In the genomic region with DNA sequence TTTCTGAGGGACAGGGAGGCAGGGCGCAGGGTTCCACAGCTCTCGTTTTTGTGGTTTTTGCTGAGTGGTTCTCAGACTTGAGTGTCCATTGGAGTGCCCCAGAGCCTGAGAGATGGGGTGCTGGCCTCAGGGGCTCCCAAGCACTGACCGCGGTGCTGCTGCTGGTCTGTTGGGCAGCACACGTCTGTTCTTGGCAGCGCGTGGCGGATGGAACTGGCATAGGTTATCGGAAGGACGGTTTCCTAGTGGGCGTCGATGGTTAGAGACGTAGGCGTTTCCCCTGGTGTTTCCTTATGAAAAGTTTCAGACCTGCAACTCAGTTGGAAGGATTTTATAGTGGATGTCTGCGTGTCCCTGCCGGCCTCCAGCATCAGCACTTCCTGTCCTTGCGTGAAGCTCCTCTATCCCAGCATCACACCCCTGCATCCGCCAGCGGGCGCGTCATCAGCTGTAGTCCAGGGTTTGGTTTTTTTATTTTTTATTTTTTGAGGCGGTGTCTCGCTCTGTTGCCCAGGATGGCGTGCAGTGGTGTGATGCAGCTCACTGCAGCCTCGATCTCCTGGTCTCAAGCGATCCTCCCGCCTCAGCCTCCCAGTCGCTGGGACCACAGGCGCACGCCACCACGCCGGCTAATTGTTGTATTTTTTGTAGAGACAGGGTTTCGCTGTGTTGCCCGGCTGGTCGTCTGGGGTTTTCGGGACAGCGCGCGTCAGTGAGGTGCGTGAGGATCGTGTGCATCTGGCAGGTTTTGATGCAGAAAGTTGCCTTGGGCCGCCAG, we compare ENCODE assay signal across 2 cellular contexts.
TF ChIP-seq lines count a peak whose summit lies in the region.

No MANE protein-coding gene starts in this region.

TF ChIP-seq in HepG2, 621 proteins besides CTCF, POLR2A, EP300 and RAD21:
- TF ChIP-seq RBFOX2 (IDR thresholded peaks at IDR 0.05; ENCODE audit: low read depth, low read length) = 0 out of 2 replicates have a peak, but pooled peaks have one; percentile 38
- TF ChIP-seq ZNF33B (CRISPR knock-in tag; IDR thresholded peaks at IDR 0.05) = no peak

TF ChIP-seq in H1, 55 proteins besides CTCF, POLR2A, EP300 and RAD21:
- TF ChIP-seq, protein P1, sequence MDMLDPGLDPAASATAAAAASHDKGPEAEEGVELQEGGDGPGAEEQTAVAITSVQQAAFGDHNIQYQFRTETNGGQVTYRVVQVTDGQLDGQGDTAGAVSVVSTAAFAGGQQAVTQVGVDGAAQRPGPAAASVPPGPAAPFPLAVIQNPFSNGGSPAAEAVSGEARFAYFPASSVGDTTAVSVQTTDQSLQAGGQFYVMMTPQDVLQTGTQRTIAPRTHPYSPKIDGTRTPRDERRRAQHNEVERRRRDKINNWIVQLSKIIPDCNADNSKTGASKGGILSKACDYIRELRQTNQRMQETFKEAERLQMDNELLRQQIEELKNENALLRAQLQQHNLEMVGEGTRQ (IDR thresholded peaks at IDR 0.05; ENCODE audit: low read length) = no peak
- TF ChIP-seq RNF2 (IDR thresholded peaks at IDR 0.05; ENCODE audit: borderline replicate concordance, low read depth, low read length, missing control alignments, poor library complexity, severe bottlenecking) = no peak
- no peak for TF ChIP-seq CEBPB (IDR thresholded peaks at IDR 0.05; ENCODE audit: low read depth, low read length)
- TF ChIP-seq, protein P2, sequence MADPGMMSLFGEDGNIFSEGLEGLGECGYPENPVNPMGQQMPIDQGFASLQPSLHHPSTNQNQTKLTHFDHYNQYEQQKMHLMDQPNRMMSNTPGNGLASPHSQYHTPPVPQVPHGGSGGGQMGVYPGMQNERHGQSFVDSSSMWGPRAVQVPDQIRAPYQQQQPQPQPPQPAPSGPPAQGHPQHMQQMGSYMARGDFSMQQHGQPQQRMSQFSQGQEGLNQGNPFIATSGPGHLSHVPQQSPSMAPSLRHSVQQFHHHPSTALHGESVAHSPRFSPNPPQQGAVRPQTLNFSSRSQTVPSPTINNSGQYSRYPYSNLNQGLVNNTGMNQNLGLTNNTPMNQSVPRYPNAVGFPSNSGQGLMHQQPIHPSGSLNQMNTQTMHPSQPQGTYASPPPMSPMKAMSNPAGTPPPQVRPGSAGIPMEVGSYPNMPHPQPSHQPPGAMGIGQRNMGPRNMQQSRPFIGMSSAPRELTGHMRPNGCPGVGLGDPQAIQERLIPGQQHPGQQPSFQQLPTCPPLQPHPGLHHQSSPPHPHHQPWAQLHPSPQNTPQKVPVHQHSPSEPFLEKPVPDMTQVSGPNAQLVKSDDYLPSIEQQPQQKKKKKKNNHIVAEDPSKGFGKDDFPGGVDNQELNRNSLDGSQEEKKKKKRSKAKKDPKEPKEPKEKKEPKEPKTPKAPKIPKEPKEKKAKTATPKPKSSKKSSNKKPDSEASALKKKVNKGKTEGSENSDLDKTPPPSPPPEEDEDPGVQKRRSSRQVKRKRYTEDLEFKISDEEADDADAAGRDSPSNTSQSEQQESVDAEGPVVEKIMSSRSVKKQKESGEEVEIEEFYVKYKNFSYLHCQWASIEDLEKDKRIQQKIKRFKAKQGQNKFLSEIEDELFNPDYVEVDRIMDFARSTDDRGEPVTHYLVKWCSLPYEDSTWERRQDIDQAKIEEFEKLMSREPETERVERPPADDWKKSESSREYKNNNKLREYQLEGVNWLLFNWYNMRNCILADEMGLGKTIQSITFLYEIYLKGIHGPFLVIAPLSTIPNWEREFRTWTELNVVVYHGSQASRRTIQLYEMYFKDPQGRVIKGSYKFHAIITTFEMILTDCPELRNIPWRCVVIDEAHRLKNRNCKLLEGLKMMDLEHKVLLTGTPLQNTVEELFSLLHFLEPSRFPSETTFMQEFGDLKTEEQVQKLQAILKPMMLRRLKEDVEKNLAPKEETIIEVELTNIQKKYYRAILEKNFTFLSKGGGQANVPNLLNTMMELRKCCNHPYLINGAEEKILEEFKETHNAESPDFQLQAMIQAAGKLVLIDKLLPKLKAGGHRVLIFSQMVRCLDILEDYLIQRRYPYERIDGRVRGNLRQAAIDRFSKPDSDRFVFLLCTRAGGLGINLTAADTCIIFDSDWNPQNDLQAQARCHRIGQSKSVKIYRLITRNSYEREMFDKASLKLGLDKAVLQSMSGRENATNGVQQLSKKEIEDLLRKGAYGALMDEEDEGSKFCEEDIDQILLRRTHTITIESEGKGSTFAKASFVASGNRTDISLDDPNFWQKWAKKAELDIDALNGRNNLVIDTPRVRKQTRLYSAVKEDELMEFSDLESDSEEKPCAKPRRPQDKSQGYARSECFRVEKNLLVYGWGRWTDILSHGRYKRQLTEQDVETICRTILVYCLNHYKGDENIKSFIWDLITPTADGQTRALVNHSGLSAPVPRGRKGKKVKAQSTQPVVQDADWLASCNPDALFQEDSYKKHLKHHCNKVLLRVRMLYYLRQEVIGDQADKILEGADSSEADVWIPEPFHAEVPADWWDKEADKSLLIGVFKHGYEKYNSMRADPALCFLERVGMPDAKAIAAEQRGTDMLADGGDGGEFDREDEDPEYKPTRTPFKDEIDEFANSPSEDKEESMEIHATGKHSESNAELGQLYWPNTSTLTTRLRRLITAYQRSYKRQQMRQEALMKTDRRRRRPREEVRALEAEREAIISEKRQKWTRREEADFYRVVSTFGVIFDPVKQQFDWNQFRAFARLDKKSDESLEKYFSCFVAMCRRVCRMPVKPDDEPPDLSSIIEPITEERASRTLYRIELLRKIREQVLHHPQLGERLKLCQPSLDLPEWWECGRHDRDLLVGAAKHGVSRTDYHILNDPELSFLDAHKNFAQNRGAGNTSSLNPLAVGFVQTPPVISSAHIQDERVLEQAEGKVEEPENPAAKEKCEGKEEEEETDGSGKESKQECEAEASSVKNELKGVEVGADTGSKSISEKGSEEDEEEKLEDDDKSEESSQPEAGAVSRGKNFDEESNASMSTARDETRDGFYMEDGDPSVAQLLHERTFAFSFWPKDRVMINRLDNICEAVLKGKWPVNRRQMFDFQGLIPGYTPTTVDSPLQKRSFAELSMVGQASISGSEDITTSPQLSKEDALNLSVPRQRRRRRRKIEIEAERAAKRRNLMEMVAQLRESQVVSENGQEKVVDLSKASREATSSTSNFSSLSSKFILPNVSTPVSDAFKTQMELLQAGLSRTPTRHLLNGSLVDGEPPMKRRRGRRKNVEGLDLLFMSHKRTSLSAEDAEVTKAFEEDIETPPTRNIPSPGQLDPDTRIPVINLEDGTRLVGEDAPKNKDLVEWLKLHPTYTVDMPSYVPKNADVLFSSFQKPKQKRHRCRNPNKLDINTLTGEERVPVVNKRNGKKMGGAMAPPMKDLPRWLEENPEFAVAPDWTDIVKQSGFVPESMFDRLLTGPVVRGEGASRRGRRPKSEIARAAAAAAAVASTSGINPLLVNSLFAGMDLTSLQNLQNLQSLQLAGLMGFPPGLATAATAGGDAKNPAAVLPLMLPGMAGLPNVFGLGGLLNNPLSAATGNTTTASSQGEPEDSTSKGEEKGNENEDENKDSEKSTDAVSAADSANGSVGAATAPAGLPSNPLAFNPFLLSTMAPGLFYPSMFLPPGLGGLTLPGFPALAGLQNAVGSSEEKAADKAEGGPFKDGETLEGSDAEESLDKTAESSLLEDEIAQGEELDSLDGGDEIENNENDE (IDR thresholded peaks at IDR 0.05; ENCODE audit: insufficient replicate concordance, low read length) = no peak
- TF ChIP-seq JUND (IDR thresholded peaks at IDR 0.05; ENCODE audit: low read length) = no peak
- no peak for TF ChIP-seq SAP30 (IDR thresholded peaks at IDR 0.05; ENCODE audit: insufficient read depth, insufficient replicate concordance, low read length)
- no peak for TF ChIP-seq SUZ12 (IDR thresholded peaks at IDR 0.05; ENCODE audit: low read length)
- no peak for TF ChIP-seq CTBP2 (IDR thresholded peaks at IDR 0.05; ENCODE audit: borderline replicate concordance, insufficient read depth, insufficient read length, low read length)
- TF ChIP-seq ASH2L (IDR thresholded peaks at IDR 0.05; ENCODE audit: low read length) = no peak
- no peak for TF ChIP-seq EZH2 (IDR thresholded peaks at IDR 0.05; ENCODE audit: low read depth, low read length, severe bottlenecking)
- no peak for TF ChIP-seq SIN3A (conservative IDR thresholded peaks at IDR 0.05 in 1 of 2, IDR thresholded peaks at IDR 0.05 in 1 of 2; ENCODE audit: low read depth in 1 of 2, low read length in 2 of 2)
- no peak for TF ChIP-seq RBBP5 (IDR thresholded peaks at IDR 0.05; ENCODE audit: borderline replicate concordance, low read depth, low read length)
- TF ChIP-seq EGR1 (IDR thresholded peaks at IDR 0.05; ENCODE audit: borderline replicate concordance, low read depth, low read length) = no peak
- TF ChIP-seq BCL11A (IDR thresholded peaks at IDR 0.05; ENCODE audit: low read depth in 2 of 2, low read length in 2 of 2) = no peak
- TF ChIP-seq KDM5A (IDR thresholded peaks at IDR 0.05; ENCODE audit: low read length) = no peak
- TF ChIP-seq HDAC6 (IDR thresholded peaks at IDR 0.05; ENCODE audit: low read depth, low read length) = no peak
- TF ChIP-seq CREB1 (IDR thresholded peaks at IDR 0.05) = no peak
- TF ChIP-seq RFX5 (IDR thresholded peaks at IDR 0.05; ENCODE audit: borderline replicate concordance, low read depth, low read length) = no peak
- no peak for TF ChIP-seq GABPA (IDR thresholded peaks at IDR 0.05; ENCODE audit: borderline replicate concordance, insufficient read depth, low read length)
- TF ChIP-seq CHD1 (IDR thresholded peaks at IDR 0.05; ENCODE audit: low read depth, low read length) = no peak
